Comparison of ENCODE assay signal across 2 cellular contexts in the genomic region with DNA sequence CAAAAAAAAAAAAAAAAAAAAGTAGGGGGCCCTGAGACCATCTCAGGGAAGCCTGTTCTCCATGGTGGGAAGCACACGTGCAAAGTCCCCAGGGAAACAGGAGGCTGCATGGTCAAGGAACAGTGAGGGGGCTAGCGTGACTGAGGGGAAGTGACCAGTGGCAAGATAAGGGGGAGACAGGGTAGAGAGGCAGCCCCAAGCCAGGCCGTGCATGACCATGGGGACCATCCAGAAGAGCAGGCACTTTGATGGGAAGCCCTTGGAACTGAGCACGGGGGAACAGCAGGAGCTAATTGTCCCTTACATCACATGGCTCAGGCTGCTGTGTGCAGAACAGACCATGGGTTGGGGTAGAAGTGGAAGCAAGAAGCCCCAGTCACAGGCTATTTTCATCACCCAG.
TF ChIP-seq lines count a peak whose summit lies in the region.

No MANE protein-coding gene starts in this region.

TF ChIP-seq in HEK293, 187 proteins besides CTCF, POLR2A, EP300 and RAD21 (continued from another document):
- TF ChIP-seq ZBTB10 (tag by site-specific recombination; IDR thresholded peaks at IDR 0.05) (no peak), ZNF335 (tag by site-specific recombination; conservative IDR thresholded peaks at IDR 0.05) (peak; percentile 53), ZNF561 (tag by site-specific recombination; IDR thresholded peaks at IDR 0.05; ENCODE audit: borderline replicate concordance) (no peak), ZNF23 (tag by site-specific recombination; IDR thresholded peaks at IDR 0.05; ENCODE audit: borderline replicate concordance) (no peak), ZNF792 (tag by site-specific recombination; IDR thresholded peaks at IDR 0.05) (no peak)
- TF ChIP-seq, protein P1, sequence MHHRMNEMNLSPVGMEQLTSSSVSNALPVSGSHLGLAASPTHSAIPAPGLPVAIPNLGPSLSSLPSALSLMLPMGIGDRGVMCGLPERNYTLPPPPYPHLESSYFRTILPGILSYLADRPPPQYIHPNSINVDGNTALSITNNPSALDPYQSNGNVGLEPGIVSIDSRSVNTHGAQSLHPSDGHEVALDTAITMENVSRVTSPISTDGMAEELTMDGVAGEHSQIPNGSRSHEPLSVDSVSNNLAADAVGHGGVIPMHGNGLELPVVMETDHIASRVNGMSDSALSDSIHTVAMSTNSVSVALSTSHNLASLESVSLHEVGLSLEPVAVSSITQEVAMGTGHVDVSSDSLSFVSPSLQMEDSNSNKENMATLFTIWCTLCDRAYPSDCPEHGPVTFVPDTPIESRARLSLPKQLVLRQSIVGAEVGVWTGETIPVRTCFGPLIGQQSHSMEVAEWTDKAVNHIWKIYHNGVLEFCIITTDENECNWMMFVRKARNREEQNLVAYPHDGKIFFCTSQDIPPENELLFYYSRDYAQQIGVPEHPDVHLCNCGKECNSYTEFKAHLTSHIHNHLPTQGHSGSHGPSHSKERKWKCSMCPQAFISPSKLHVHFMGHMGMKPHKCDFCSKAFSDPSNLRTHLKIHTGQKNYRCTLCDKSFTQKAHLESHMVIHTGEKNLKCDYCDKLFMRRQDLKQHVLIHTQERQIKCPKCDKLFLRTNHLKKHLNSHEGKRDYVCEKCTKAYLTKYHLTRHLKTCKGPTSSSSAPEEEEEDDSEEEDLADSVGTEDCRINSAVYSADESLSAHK (tag by site-specific recombination; IDR thresholded peaks at IDR 0.05), result no peak

TF ChIP-seq in H1, 55 proteins besides CTCF, POLR2A, EP300 and RAD21 (continued from another document):
- TF ChIP-seq CHD7 (IDR thresholded peaks at IDR 0.05; ENCODE audit: insufficient replicate concordance, low read length) (no peak), BRCA1 (IDR thresholded peaks at IDR 0.05; ENCODE audit: low read depth, low read length) (no peak), HDAC6 (IDR thresholded peaks at IDR 0.05; ENCODE audit: low read depth, low read length) (no peak), GTF2F1 (IDR thresholded peaks at IDR 0.05; ENCODE audit: borderline replicate concordance, low read depth, low read length) (no peak), POLR2AphosphoS5 (IDR thresholded peaks at IDR 0.05; ENCODE audit: low read depth, low read length) (no peak), RXRA (IDR thresholded peaks at IDR 0.05; ENCODE audit: insufficient read depth, low read depth, low read length) (no peak), SP4 (IDR thresholded peaks at IDR 0.05; ENCODE audit: low read length) (no peak), FOSL1 (IDR thresholded peaks at IDR 0.05; ENCODE audit: insufficient read depth, low read depth, low read length) (no peak), CTBP2 (IDR thresholded peaks at IDR 0.05; ENCODE audit: borderline replicate concordance, insufficient read depth, insufficient read length, low read length) (no peak), CBX5 (IDR thresholded peaks at IDR 0.05; ENCODE audit: low read depth, low read length) (no peak), HDAC2 (IDR thresholded peaks at IDR 0.05; ENCODE audit: borderline replicate concordance in 1 of 2, low read depth in 2 of 2, low read length in 2 of 2) (no peak), SUZ12 (IDR thresholded peaks at IDR 0.05; ENCODE audit: low read length) (no peak), BCL11A (IDR thresholded peaks at IDR 0.05; ENCODE audit: low read depth in 2 of 2, low read length in 2 of 2) (no peak), USF2 (IDR thresholded peaks at IDR 0.05; ENCODE audit: low read length) (no peak)
TF ChIP-seq in H1: peak in this region for 0.
